ENCODE assay signal across 1 cellular context in genomic region chr4:47913328-47913727, GRCh38.
TF ChIP-seq lines count a peak whose summit lies in the region.

No MANE protein-coding gene starts in this region.

TF ChIP-seq in K562, 482 proteins besides CTCF, POLR2A, EP300 and RAD21 (continued from another document and continues in another):
- TF ChIP-seq KLF6 (CRISPR knock-in tag; IDR thresholded peaks at IDR 0.05; ENCODE audit: borderline replicate concordance) (no peak), ZBTB17 (CRISPR knock-in tag; IDR thresholded peaks at IDR 0.05) (no peak), ZBTB8A (IDR thresholded peaks at IDR 0.05; ENCODE audit: partially characterized antibody) (no peak), NR0B1 (IDR thresholded peaks at IDR 0.05; ENCODE audit: partially characterized antibody) (no peak), STAT5A (IDR thresholded peaks at IDR 0.05; ENCODE audit: borderline replicate concordance, low read length) (no peak; the same call in 1 of the 2 replicates), THAP7 (CRISPR knock-in tag; IDR thresholded peaks at IDR 0.05) (no peak), GABPA (tag; conservative IDR thresholded peaks at IDR 0.05; ENCODE audit: low read depth) (no peak), CREB3L1 (IDR thresholded peaks at IDR 0.05; ENCODE audit: borderline replicate concordance, low read depth) (no peak), ZNF311 (CRISPR knock-in tag; IDR thresholded peaks at IDR 0.05) (no peak), ZNF384 (IDR thresholded peaks at IDR 0.05; ENCODE audit: low read depth, low read length) (no peak), ZBTB5 (IDR thresholded peaks at IDR 0.05) (no peak), HNRNPL (IDR thresholded peaks at IDR 0.05; ENCODE audit: low read depth, low read length) (no peak), PCBP1 (IDR thresholded peaks at IDR 0.05; ENCODE audit: low read depth, low read length, poor library complexity, severe bottlenecking) (no peak), IRF9 (tag; IDR thresholded peaks at IDR 0.05) (no peak), ZNF165 (CRISPR knock-in tag; IDR thresholded peaks at IDR 0.05; ENCODE audit: borderline replicate concordance) (no peak), GTF3C2 (IDR thresholded peaks at IDR 0.05; ENCODE audit: borderline replicate concordance, extremely low read depth, insufficient read length) (no peak), ZBTB26 (CRISPR knock-in tag; IDR thresholded peaks at IDR 0.05) (no peak), MEIS2 (IDR thresholded peaks at IDR 0.05; ENCODE audit: partially characterized antibody) (no peak), KLF16 (IDR thresholded peaks at IDR 0.05) (no peak), HMG20B (CRISPR knock-in tag; IDR thresholded peaks at IDR 0.05) (no peak), FOXP1 (CRISPR knock-in tag; IDR thresholded peaks at IDR 0.05) (no peak), ELF1 (tag; IDR thresholded peaks at IDR 0.05) (no peak), TSHZ1 (CRISPR knock-in tag; IDR thresholded peaks at IDR 0.05) (no peak), YY1 (IDR thresholded peaks at IDR 0.05; ENCODE audit: borderline replicate concordance in 1 of 3, control insufficient read depth in 1 of 3, extremely low read depth in 1 of 3, insufficient read depth in 3 of 3, insufficient read length in 1 of 3, insufficient replicate concordance in 2 of 3, low read depth in 1 of 3, low read length in 2 of 3) (no peak), KLF10 (CRISPR knock-in tag; IDR thresholded peaks at IDR 0.05) (no peak), ZNF668 (CRISPR knock-in tag; IDR thresholded peaks at IDR 0.05) (no peak), COPS2 (conservative IDR thresholded peaks at IDR 0.05) (no peak), ZNF764 (CRISPR knock-in tag; IDR thresholded peaks at IDR 0.05; ENCODE audit: low read depth) (no peak), NFE2L1 (tag; IDR thresholded peaks at IDR 0.05; ENCODE audit: borderline replicate concordance, low read depth) (no peak), SNAPC5 (CRISPR knock-in tag; IDR thresholded peaks at IDR 0.05) (no peak), FOSL1 (tag; conservative IDR thresholded peaks at IDR 0.05) (peak; percentile 73), U2AF2 (optimal IDR thresholded peaks at IDR 0.05; ENCODE audit: low read depth, low read length) (no peak), STAG1 (CRISPR knock-in tag; IDR thresholded peaks at IDR 0.05; ENCODE audit: borderline replicate concordance) (no peak), ZKSCAN1 (IDR thresholded peaks at IDR 0.05; ENCODE audit: low read depth, low read length) (no peak), TFE3 (CRISPR knock-in tag; IDR thresholded peaks at IDR 0.05) (no peak), TCF3 (CRISPR knock-in tag; IDR thresholded peaks at IDR 0.05) (no peak), TAF1 (IDR thresholded peaks at IDR 0.05; ENCODE audit: control insufficient read depth, extremely low read depth, insufficient read depth, low read length, severe bottlenecking) (no peak), ARNT (IDR thresholded peaks at IDR 0.05) (0 out of 4 replicates have a peak, but pooled peaks of 1 of the 2 experiments have one; percentile 38), HMG20A (CRISPR knock-in tag; conservative IDR thresholded peaks at IDR 0.05) (no peak), ZNF24 (IDR thresholded peaks at IDR 0.05) (no peak), KLF1 (tag; IDR thresholded peaks at IDR 0.05) (no peak), MTA3 (IDR thresholded peaks at IDR 0.05; ENCODE audit: borderline replicate concordance) (no peak)
